ENCODE assay signal across 16 cellular contexts in genomic region chr17:1473841-1474240, GRCh38. TPM values are rescaled to one million over a fixed set of nuclear protein-coding genes. Genes with fewer than 3 reads are reported as not detected.
DNase-seq lines count a peak whose midpoint lies in the region; ATAC-seq and TF ChIP-seq lines count a peak whose summit lies in the region.
"Had no signal": no experiment of that assay in that cellular context is flagged by ENCODE, and none has a peak within 500 bp of the region (broad histone marks: within the 10 kb centered on the region; RNA-seq: fewer than 3 reads in every experiment).

No MANE protein-coding gene starts in this region.

- H3K27ac Mint-ChIP-seq in activated CD8-positive, alpha-beta memory T cell treated with anti-CD3 and anti-CD28 coated beads, Interleukin-2, amount 10 ng/mL, durations not matched to agents 7 days and 5 days, result no peak overlapping the region
- peak overlapping the region; percentile 78 for H3K27ac Mint-ChIP-seq in stimulated activated memory B cell treated with anti-CD40 and anti-IgM and Interleukin-4, amounts not matched to agents 10 μg/mL and 1 μg/mL and 100 μg/mL, for 72 hours
- H3K27ac Mint-ChIP-seq: T-helper 1 cell treated with Interleukin-12 subunit alpha and Interleukin-12 subunit beta and Interleukin-4 antibody, amounts not matched to agents 30 μg/mL and 1 μg/mL, for 36 hours had no signal

- H3K9me3 ChIP-seq in osteoblast (ENCODE audit: low read depth, low read length), result no peaks in the 10 kb centered on the region
- H3K9me3 ChIP-seq: colonic mucosa, esophagus muscularis mucosa, left ventricle myocardium inferior, testis had no signal

- no peak overlapping the region for H2AFZ ChIP-seq in osteoblast (ENCODE audit: low read length)

- no peak for ATAC-seq in activated CD8-positive, alpha-beta memory T cell treated with anti-CD3 and anti-CD28 coated beads, Interleukin-2, amount 10 ng/mL, durations not matched to agents 7 days and 5 days
- peak; percentile 76 for ATAC-seq in stimulated activated memory B cell treated with anti-CD40 and anti-IgM and Interleukin-4, amounts not matched to agents 10 μg/mL and 1 μg/mL and 100 μg/mL, for 72 hours

- peaks cover 7% of the 10 kb centered on the region for H3K79me2 ChIP-seq in osteoblast (ENCODE audit: insufficient read depth, low read length)

- H3K4me2 ChIP-seq in osteoblast (ENCODE audit: insufficient read depth, low read length), result no peak overlapping the region
- H3K4me2 ChIP-seq: KMS-11 had no signal

- no peak overlapping the region for H3K4me3 Mint-ChIP-seq in activated CD8-positive, alpha-beta memory T cell treated with anti-CD3 and anti-CD28 coated beads, Interleukin-2, amount 10 ng/mL, durations not matched to agents 7 days and 5 days
- H3K4me3 Mint-ChIP-seq in stimulated activated memory B cell treated with anti-CD40 and anti-IgM and Interleukin-4, amounts not matched to agents 10 μg/mL and 1 μg/mL and 100 μg/mL, for 72 hours, result peak overlapping the region; percentile 28
- H3K4me3 Mint-ChIP-seq: T-helper 1 cell treated with Interleukin-12 subunit alpha and Interleukin-12 subunit beta and Interleukin-4 antibody, amounts not matched to agents 30 μg/mL and 1 μg/mL, for 36 hours had no signal

- CTCF ChIA-PET in activated CD8-positive, alpha-beta memory T cell treated with anti-CD3 and anti-CD28 coated beads, Interleukin-2, amount 10 ng/mL, durations not matched to agents 7 days and 5 days (lab: Charles Lee), result interaction anchor here (0.6 kb wide), 1 partner anchor 102 kb away, joined by 3 read pairs; no protein-coding TSS in a partner anchor

- peaks cover 7% of the 10 kb centered on the region for H3K4me1 Mint-ChIP-seq in activated CD8-positive, alpha-beta memory T cell treated with anti-CD3 and anti-CD28 coated beads, Interleukin-2, amount 10 ng/mL, durations not matched to agents 7 days and 5 days
- H3K4me1 Mint-ChIP-seq in stimulated activated memory B cell treated with anti-CD40 and anti-IgM and Interleukin-4, amounts not matched to agents 10 μg/mL and 1 μg/mL and 100 μg/mL, for 72 hours, result peaks cover 52% of the 10 kb centered on the region

- no peak for TF ChIP-seq CTCF in osteoblast (IDR thresholded peaks at IDR 0.05; ENCODE audit: extremely low read depth, low read depth, low read length)

- DNase-seq in activated CD8-positive, alpha-beta memory T cell treated with anti-CD3 and anti-CD28 coated beads, Interleukin-2, amount 50 U/mL, for 4 hours, result peak; percentile 52
- DNase-seq in activated CD8-positive, alpha-beta memory T cell treated with anti-CD3 and anti-CD28 coated beads, Interleukin-2, amount 10 ng/mL, durations not matched to agents 7 days and 5 days, result no peak
- DNase-seq in MV-4-11 (lab: John Stamatoyannopoulos, UW) (peak; percentile 49), osteoblast (ENCODE audit: insufficient read length, low spot score, missing footprints) (no peak), DMS 273 (lab: John Stamatoyannopoulos, UW; ENCODE audit: unreplicated experiment) (no peak), NCI-H2107 treated with DMSO at 0.1 percent for 48 hours (lab: John Stamatoyannopoulos, UW; ENCODE audit: unreplicated experiment) (no peak)
- peak; percentile 43 for DNase-seq in central memory CD4-positive, alpha-beta T cell
- DNase-seq: colonic mucosa, left ventricle myocardium inferior, NCI-H1694, NCI-H526 treated with DMSO at 0.1 percent for 48 hours, testis had no signal

- H3K27me3 Mint-ChIP-seq in activated CD8-positive, alpha-beta memory T cell treated with anti-CD3 and anti-CD28 coated beads, Interleukin-2, amount 10 ng/mL, durations not matched to agents 7 days and 5 days, result no peaks in the 10 kb centered on the region
- H3K27me3 Mint-ChIP-seq in stimulated activated memory B cell treated with anti-CD40 and anti-IgM and Interleukin-4, amounts not matched to agents 10 μg/mL and 1 μg/mL and 100 μg/mL, for 72 hours, result no peaks in the 10 kb centered on the region

- no peaks in the 10 kb centered on the region for H3K27me3 ChIP-seq in osteoblast (ENCODE audit: insufficient read depth, low read length)
- H3K27me3 ChIP-seq: colonic mucosa, esophagus muscularis mucosa, testis had no signal

- peaks cover 84% of the 10 kb centered on the region for H3K36me3 ChIP-seq in osteoblast (ENCODE audit: insufficient read depth, low read length)

- no peak overlapping the region for H3K4me3 ChIP-seq in osteoblast (ENCODE audit: insufficient read depth, low read length)
- H3K4me3 ChIP-seq: colonic mucosa, esophagus muscularis mucosa, left ventricle myocardium inferior, testis had no signal

- no peak overlapping the region for H3K27ac ChIP-seq in osteoblast (ENCODE audit: low read depth, low read length)
- H3K27ac ChIP-seq: colonic mucosa, KMS-11, testis had no signal

- H3K9me3 Mint-ChIP-seq in activated CD8-positive, alpha-beta memory T cell treated with anti-CD3 and anti-CD28 coated beads, Interleukin-2, amount 10 ng/mL, durations not matched to agents 7 days and 5 days (ENCODE audit: low read depth), result peaks cover 3% of the 10 kb centered on the region
- H3K9me3 Mint-ChIP-seq in stimulated activated memory B cell treated with anti-CD40 and anti-IgM and Interleukin-4, amounts not matched to agents 10 μg/mL and 1 μg/mL and 100 μg/mL, for 72 hours, result no peaks in the 10 kb centered on the region
- H3K9me3 Mint-ChIP-seq: T-helper 1 cell treated with Interleukin-12 subunit alpha and Interleukin-12 subunit beta and Interleukin-4 antibody, amounts not matched to agents 30 μg/mL and 1 μg/mL, for 36 hours had no signal

- H3K36me3 Mint-ChIP-seq in activated CD8-positive, alpha-beta memory T cell treated with anti-CD3 and anti-CD28 coated beads, Interleukin-2, amount 10 ng/mL, durations not matched to agents 7 days and 5 days, result peaks cover 19% of the 10 kb centered on the region
- peaks cover 80% of the 10 kb centered on the region for H3K36me3 Mint-ChIP-seq in stimulated activated memory B cell treated with anti-CD40 and anti-IgM and Interleukin-4, amounts not matched to agents 10 μg/mL and 1 μg/mL and 100 μg/mL, for 72 hours

- H4K20me1 ChIP-seq in osteoblast (ENCODE audit: insufficient read depth, low read length), result peaks cover 25% of the 10 kb centered on the region

- peaks cover 5% of the 10 kb centered on the region for H3K4me1 ChIP-seq in osteoblast (ENCODE audit: insufficient read depth, low read length)
- H3K4me1 ChIP-seq: colonic mucosa had no signal

RNA-seq across cellular contexts. Expression of gene CRK, which starts 17.8 kb away (rescaled TPM):
- 10 to 100 TPM; 18.3 to 20.7 TPM for total RNA-seq in activated CD8-positive, alpha-beta memory T cell treated with anti-CD3 and anti-CD28 coated beads, Interleukin-2, amount 10 ng/mL, durations not matched to agents 7 days and 5 days
- total RNA-seq in osteoblast, result 102 and 109 TPM in 2 replicates

RNA-seq across cellular contexts. Expression of gene MYO1C, which starts 18.6 kb away (rescaled TPM):
- total RNA-seq in activated CD8-positive, alpha-beta memory T cell treated with anti-CD3 and anti-CD28 coated beads, Interleukin-2, amount 10 ng/mL, durations not matched to agents 7 days and 5 days, result 10 to 100 TPM; 50.6 to 58.4 TPM
- total RNA-seq in osteoblast, result 204 and 250 TPM in 2 replicates

RNA-seq across cellular contexts. Expression of gene INPP5K, which starts 42.6 kb away (rescaled TPM):
- total RNA-seq in activated CD8-positive, alpha-beta memory T cell treated with anti-CD3 and anti-CD28 coated beads, Interleukin-2, amount 10 ng/mL, durations not matched to agents 7 days and 5 days, result 10 to 100 TPM; 40.6 to 43.4 TPM
- total RNA-seq in osteoblast, result 40.4 and 51.4 TPM in 2 replicates

Comparison
In these comparisons a context has a peak if more than half of its experiments do, and no peak if none do; other contexts are left out.
1. DNase-seq: peak in activated CD8-positive, alpha-beta memory T cell treated with anti-CD3 and anti-CD28 coated beads, Interleukin-2, amount 50 U/mL, for 4 hours (single experiment), MV-4-11 (single experiment) and central memory CD4-positive, alpha-beta T cell (single experiment); none in activated CD8-positive, alpha-beta memory T cell treated with anti-CD3 and anti-CD28 coated beads, Interleukin-2, amount 10 ng/mL, durations not matched to agents 7 days and 5 days (single experiment), osteoblast (single experiment), DMS 273 (single experiment) and NCI-H2107 treated with DMSO at 0.1 percent for 48 hours (single experiment).